ENCODE assay signal across 14 cellular contexts in the genomic region with DNA sequence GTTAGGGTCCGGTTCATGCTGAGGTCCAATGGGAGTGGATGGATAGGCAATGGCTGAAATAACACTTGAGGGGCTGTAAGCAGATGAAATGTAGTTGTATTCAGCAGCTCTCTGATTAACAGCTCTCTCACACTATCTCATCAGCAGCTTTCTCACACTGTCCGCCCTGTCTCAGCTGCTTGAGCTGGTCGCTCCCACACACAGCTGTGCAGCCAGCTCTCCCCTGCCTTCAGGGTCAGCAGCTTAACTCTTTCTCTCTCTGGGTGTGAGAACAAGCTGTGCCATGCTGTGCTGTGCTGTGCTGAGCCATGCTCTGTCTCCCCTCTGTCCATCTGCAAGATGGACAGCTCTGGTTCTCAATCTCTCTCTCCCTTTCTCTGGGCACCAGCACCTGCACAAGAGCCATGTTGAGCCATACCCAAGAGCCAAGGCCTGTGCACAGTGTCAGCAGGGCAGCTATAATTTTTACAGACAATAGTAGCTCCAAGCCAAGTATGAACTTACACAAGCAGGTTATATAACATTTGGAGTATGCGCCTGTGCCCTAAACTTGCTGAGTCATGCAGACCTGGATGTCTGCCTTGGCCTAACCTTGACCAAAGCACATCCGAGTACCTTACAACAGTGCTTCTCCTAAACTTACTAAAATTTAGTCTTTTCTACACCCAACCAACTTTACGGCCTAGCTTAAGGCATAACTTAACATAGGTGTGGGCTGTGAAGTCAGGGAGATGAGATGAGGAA.
DNase-seq lines count a peak whose midpoint lies in the region; ATAC-seq and TF ChIP-seq lines count a peak whose summit lies in the region.
"Had no signal": no experiment of that assay in that cellular context is flagged by ENCODE, and none has a peak within 500 bp of the region (broad histone marks: within the 10 kb centered on the region; RNA-seq: fewer than 3 reads in every experiment).

No MANE protein-coding gene starts in this region.

- H2BK15ac ChIP-seq in mesendoderm (replicated peaks; ENCODE audit: low read depth): no peak overlapping the region

- H4K8ac ChIP-seq in mesendoderm (ENCODE audit: low read depth, low read length): no peak overlapping the region

- H3K27ac ChIP-seq in SJCRH30: no peak overlapping the region
- H3K27ac ChIP-seq in mesendoderm (ENCODE audit: low read depth, low read length): no peak overlapping the region
- H3K27ac ChIP-seq: epithelial cell of prostate, hepatocyte, neutrophil had no signal

- no peak overlapping the region for H3K27ac Mint-ChIP-seq in stimulated activated memory B cell treated with anti-CD40 and anti-IgM and Interleukin-4, amounts not matched to agents 10 μg/mL and 1 μg/mL and 100 μg/mL, for 72 hours
- no peak overlapping the region for H3K27ac Mint-ChIP-seq in activated CD8-positive, alpha-beta T cell treated with anti-CD3 and anti-CD28 coated beads, Interleukin-2, amount 10 ng/mL, durations not matched to agents 7 days and 5 days
- H3K27ac Mint-ChIP-seq: activated naive CD8-positive, alpha-beta T cell treated with anti-CD3 and anti-CD28 coated beads for 36 hours had no signal

- H3K56ac ChIP-seq in mesendoderm (ENCODE audit: low read length): no peak overlapping the region

- POLR2A ChIA-PET in activated CD8-positive, alpha-beta T cell treated with anti-CD3 and anti-CD28 coated beads, Interleukin-2, amount 10 ng/mL, durations not matched to agents 7 days and 5 days (lab: Charles Lee): no interaction called here

- H3K27me3 ChIP-seq in SJCRH30 (no peaks in the 10 kb centered on the region), mesendoderm (ENCODE audit: insufficient read depth, low read length, poor library complexity) (no peaks in the 10 kb centered on the region)
- H3K27me3 ChIP-seq: hepatocyte, neutrophil had no signal

- no peaks in the 10 kb centered on the region for H3K9me3 ChIP-seq in SJCRH30 (replicated peaks)
- H3K9me3 ChIP-seq: neutrophil had no signal

- no peak overlapping the region for H2BK120ac ChIP-seq in mesendoderm (ENCODE audit: low read depth, low read length)

- no peak overlapping the region for H3K4me3 Mint-ChIP-seq in stimulated activated memory B cell treated with anti-CD40 and anti-IgM and Interleukin-4, amounts not matched to agents 10 μg/mL and 1 μg/mL and 100 μg/mL, for 72 hours
- H3K4me3 Mint-ChIP-seq in activated CD8-positive, alpha-beta T cell treated with anti-CD3 and anti-CD28 coated beads, Interleukin-2, amount 10 ng/mL, durations not matched to agents 7 days and 5 days: no peak overlapping the region
- H3K4me3 Mint-ChIP-seq: activated naive CD8-positive, alpha-beta T cell treated with anti-CD3 and anti-CD28 coated beads for 36 hours had no signal

- DNase-seq in SJCRH30 (peak; percentile 47 to 60), epithelial cell of esophagus (ENCODE audit: low read depth) (peak; percentile 17), mesendoderm (peak; percentile 8), NCI-H226 (no peak)
- no peak for DNase-seq in activated CD8-positive, alpha-beta T cell treated with anti-CD3 and anti-CD28 coated beads, Interleukin-2, amount 10 ng/mL, durations not matched to agents 7 days and 5 days
- DNase-seq: activated CD4-positive, alpha-beta T cell treated with anti-CD3 and anti-CD28 coated beads for 1 hour; activated naive CD8-positive, alpha-beta T cell treated with anti-CD3 and anti-CD28 coated beads for 36 hours; NCI-H1694 treated with DMSO at 0.1 percent for 48 hours; NCI-H526 treated with DMSO at 0.1 percent for 48 hours had no signal

- H2AK5ac ChIP-seq in mesendoderm (ENCODE audit: low read length): no peak overlapping the region

- CTCF ChIA-PET in activated CD8-positive, alpha-beta T cell treated with anti-CD3 and anti-CD28 coated beads, Interleukin-2, amount 10 ng/mL, durations not matched to agents 7 days and 5 days (lab: Charles Lee): no interaction called here

- WGBS in mesendoderm (ENCODE audit: extremely low coverage, insufficient coverage, low lambda C conversion rate): no CpG with 5 or more reads among the region's 6 CpGs

- ATAC-seq in stimulated activated memory B cell treated with anti-CD40 and anti-IgM and Interleukin-4, amounts not matched to agents 10 μg/mL and 1 μg/mL and 100 μg/mL, for 72 hours: peak; percentile 22
- ATAC-seq in GM21526 (IDR thresholded peaks at IDR 0.05; ENCODE audit: low FRiP score, unreplicated experiment): no peak
- no peak for ATAC-seq in activated CD8-positive, alpha-beta T cell treated with anti-CD3 and anti-CD28 coated beads, Interleukin-2, amount 10 ng/mL, durations not matched to agents 7 days and 5 days

- H3K27me3 Mint-ChIP-seq in stimulated activated memory B cell treated with anti-CD40 and anti-IgM and Interleukin-4, amounts not matched to agents 10 μg/mL and 1 μg/mL and 100 μg/mL, for 72 hours: no peaks in the 10 kb centered on the region
- no peaks in the 10 kb centered on the region for H3K27me3 Mint-ChIP-seq in activated CD8-positive, alpha-beta T cell treated with anti-CD3 and anti-CD28 coated beads, Interleukin-2, amount 10 ng/mL, durations not matched to agents 7 days and 5 days (ENCODE audit: low read depth)
- H3K27me3 Mint-ChIP-seq: activated naive CD8-positive, alpha-beta T cell treated with anti-CD3 and anti-CD28 coated beads for 36 hours had no signal

- H3K9ac ChIP-seq in mesendoderm (ENCODE audit: low read length): no peak overlapping the region

- H3K79me1 ChIP-seq in mesendoderm (ENCODE audit: low read length): no peaks in the 10 kb centered on the region

- H3K4me1 Mint-ChIP-seq in stimulated activated memory B cell treated with anti-CD40 and anti-IgM and Interleukin-4, amounts not matched to agents 10 μg/mL and 1 μg/mL and 100 μg/mL, for 72 hours: no peaks in the 10 kb centered on the region
- H3K4me1 Mint-ChIP-seq in activated CD8-positive, alpha-beta T cell treated with anti-CD3 and anti-CD28 coated beads, Interleukin-2, amount 10 ng/mL, durations not matched to agents 7 days and 5 days (ENCODE audit: low read depth): no peaks in the 10 kb centered on the region
- H3K4me1 Mint-ChIP-seq: activated naive CD8-positive, alpha-beta T cell treated with anti-CD3 and anti-CD28 coated beads for 36 hours had no signal

- H3K79me2 ChIP-seq in mesendoderm (ENCODE audit: control insufficient read depth, insufficient read depth, low read length): no peaks in the 10 kb centered on the region
- H3K79me2 ChIP-seq: hepatocyte had no signal

- no peak overlapping the region for H3K4me3 ChIP-seq in SJCRH30
- H3K4me3 ChIP-seq in epithelial cell of esophagus (ENCODE audit: low read length): no peak overlapping the region
- no peak overlapping the region for H3K4me3 ChIP-seq in mesendoderm (ENCODE audit: low read length)
- H3K4me3 ChIP-seq: hepatocyte had no signal

- no peak overlapping the region for H3K4ac ChIP-seq in mesendoderm (ENCODE audit: low read depth, low read length)

- H3K18ac ChIP-seq in mesendoderm (ENCODE audit: low read length): no peak overlapping the region

- H3K9me3 Mint-ChIP-seq in stimulated activated memory B cell treated with anti-CD40 and anti-IgM and Interleukin-4, amounts not matched to agents 10 μg/mL and 1 μg/mL and 100 μg/mL, for 72 hours: no peaks in the 10 kb centered on the region
- H3K9me3 Mint-ChIP-seq in activated CD8-positive, alpha-beta T cell treated with anti-CD3 and anti-CD28 coated beads, Interleukin-2, amount 10 ng/mL, durations not matched to agents 7 days and 5 days (ENCODE audit: insufficient read depth): no peaks in the 10 kb centered on the region
- H3K9me3 Mint-ChIP-seq: activated naive CD8-positive, alpha-beta T cell treated with anti-CD3 and anti-CD28 coated beads for 36 hours had no signal

- H4K5ac ChIP-seq in mesendoderm (ENCODE audit: low read length): no peak overlapping the region

- no peak overlapping the region for H3K23ac ChIP-seq in mesendoderm (ENCODE audit: low read length)

- no peak overlapping the region for H2BK5ac ChIP-seq in mesendoderm (ENCODE audit: low read length)

- H3K36me3 Mint-ChIP-seq in stimulated activated memory B cell treated with anti-CD40 and anti-IgM and Interleukin-4, amounts not matched to agents 10 μg/mL and 1 μg/mL and 100 μg/mL, for 72 hours: no peaks in the 10 kb centered on the region
- no peaks in the 10 kb centered on the region for H3K36me3 Mint-ChIP-seq in activated CD8-positive, alpha-beta T cell treated with anti-CD3 and anti-CD28 coated beads, Interleukin-2, amount 10 ng/mL, durations not matched to agents 7 days and 5 days (ENCODE audit: low read depth)
- H3K36me3 Mint-ChIP-seq: activated naive CD8-positive, alpha-beta T cell treated with anti-CD3 and anti-CD28 coated beads for 36 hours had no signal

- H3K36me3 ChIP-seq in SJCRH30 (no peaks in the 10 kb centered on the region), mesendoderm (ENCODE audit: control insufficient read depth, insufficient read depth, low read length) (no peaks in the 10 kb centered on the region)
- H3K36me3 ChIP-seq: neutrophil had no signal

- TF ChIP-seq CTCF in epithelial cell of esophagus (IDR thresholded peaks at IDR 0.05; ENCODE audit: insufficient read depth, low read depth, low read length, missing control alignments): no peak

- peaks cover 24% of the 10 kb centered on the region for H3K4me1 ChIP-seq in SJCRH30
- no peaks in the 10 kb centered on the region for H3K4me1 ChIP-seq in mesendoderm (ENCODE audit: control insufficient read depth, low read depth, low read length)

- no peak overlapping the region for H3K4me2 ChIP-seq in mesendoderm (ENCODE audit: low read length)
- H3K4me2 ChIP-seq: hepatocyte had no signal

Comparison
In these comparisons a context has a peak if more than half of its experiments do, and no peak if none do; other contexts are left out.
1. DNase-seq: peak in SJCRH30 (2 of 2), epithelial cell of esophagus (single experiment) and mesendoderm (single experiment); none in activated CD8-positive, alpha-beta T cell treated with anti-CD3 and anti-CD28 coated beads, Interleukin-2, amount 10 ng/mL, durations not matched to agents 7 days and 5 days (single experiment) and NCI-H226 (single experiment).